ENCODE assay signal across 8 cellular contexts in genomic region chr22:38317237-38317994, GRCh38. TPM values are rescaled to one million over a fixed set of nuclear protein-coding genes. Genes with fewer than 3 reads are reported as not detected.
DNase-seq lines count a peak whose midpoint lies in the region; TF ChIP-seq lines count a peak whose summit lies in the region.

CSNK1E (minus strand) TSS chr22:38317433; CDS start chr22:38314157, 3,276 bp downstream.

- H3K27ac Mint-ChIP-seq in H9 (peak within 1 kb of the TSS; percentile 97 to 100 (median 98)), endothelial cell (ENCODE audit: unreplicated experiment) (peak within 1 kb of the TSS; percentile 94), mesothelial cell of epicardium (peak within 1 kb of the TSS; percentile 99)

- H3K79me2 ChIP-seq in H9 (ENCODE audit: insufficient read depth, low read length): peaks cover 41% of the 10 kb centered on the region; the same call in 1 of the 2 replicates

- no peak within 1 kb of the TSS for H4K91ac ChIP-seq in H9 (ENCODE audit: insufficient read length, low read depth, low read length)

- H3K27me3 Mint-ChIP-seq in H9 (ENCODE audit: low read depth): no peaks in the 10 kb centered on the region
- H3K27me3 Mint-ChIP-seq in endothelial cell (ENCODE audit: unreplicated experiment): peaks cover 26% of the 10 kb centered on the region
- no peaks in the 10 kb centered on the region for H3K27me3 Mint-ChIP-seq in mesothelial cell of epicardium (ENCODE audit: low read depth)

- peaks cover 2% of the 10 kb centered on the region for H4K20me1 ChIP-seq in H9 (ENCODE audit: control insufficient read depth, insufficient read depth, insufficient read length)

- H3K14ac ChIP-seq in H9 (ENCODE audit: insufficient read depth, low read length): peak within 1 kb of the TSS; percentile 25; the same call in 1 of the 2 replicates

- no peak within 1 kb of the TSS for H2BK5ac ChIP-seq in H9 (ENCODE audit: insufficient read length, low read length)

- H3K9me3 Mint-ChIP-seq in H9 (no peaks in the 10 kb centered on the region; a peak in 1 of 5 replicates), endothelial cell (ENCODE audit: unreplicated experiment) (no peaks in the 10 kb centered on the region), mesothelial cell of epicardium (no peaks in the 10 kb centered on the region)

- H3K4me1 Mint-ChIP-seq in H9: peaks cover 63 to 72% of the 10 kb centered on the region in 2 experiments
- peaks cover 33% of the 10 kb centered on the region for H3K4me1 Mint-ChIP-seq in endothelial cell (ENCODE audit: unreplicated experiment)
- peaks cover 50% of the 10 kb centered on the region for H3K4me1 Mint-ChIP-seq in mesothelial cell of epicardium

- H4K8ac ChIP-seq in H9 (replicated peaks; ENCODE audit: insufficient read length, low read depth, low read length): no peak within 1 kb of the TSS

- peaks cover 10% of the 10 kb centered on the region; the same call in 1 of the 2 replicates for H3K4me1 ChIP-seq in H9 (ENCODE audit: insufficient read depth, low read length)

- no peak within 1 kb of the TSS for H2AK5ac ChIP-seq in H9 (ENCODE audit: insufficient read length, low read length)

- no peak within 1 kb of the TSS for H3T11ph ChIP-seq in H9 (ENCODE audit: low read length)

- H3K23me2 ChIP-seq in H9 (ENCODE audit: insufficient read length, low read depth, low read length, poor library complexity, severe bottlenecking): peaks cover 13% of the 10 kb centered on the region

- no peak within 1 kb of the TSS for H3K56ac ChIP-seq in H9 (ENCODE audit: insufficient read length, low read depth, low read length)

- H3K9ac ChIP-seq in H9 (ENCODE audit: extremely low read depth, insufficient read length, low read length): peak within 1 kb of the TSS; percentile 97

- H2AFZ ChIP-seq in H9 (ENCODE audit: low read length): no peak within 1 kb of the TSS

- WGBS in H9 (ENCODE audit: extremely low coverage, insufficient read length, low lambda C conversion rate): no CpG with 5 or more reads among the region's 80 CpGs

- peaks cover 14 to 44% (median 17%) of the 10 kb centered on the region in 3 experiments; a peak in 6 of 7 replicates for H3K36me3 Mint-ChIP-seq in H9 (ENCODE audit: insufficient read depth in 1 of 3, low read depth in 3 of 3)
- peaks cover 8% of the 10 kb centered on the region for H3K36me3 Mint-ChIP-seq in endothelial cell (ENCODE audit: low read depth, unreplicated experiment)
- peaks cover 2% of the 10 kb centered on the region for H3K36me3 Mint-ChIP-seq in mesothelial cell of epicardium

- H3K23ac ChIP-seq in H9 (ENCODE audit: insufficient read length, low read depth, low read length): no peak within 1 kb of the TSS

- no peak within 1 kb of the TSS for H2BK20ac ChIP-seq in H9 (ENCODE audit: low read depth, low read length, poor library complexity, severe bottlenecking)

- DNase-seq in CD1c-positive myeloid dendritic cell (ENCODE audit: extremely low spot score): peak; percentile 84
- DNase-seq in H9: peak; percentile 79
- DNase-seq in NCI-H774 (lab: John Stamatoyannopoulos, UW): peak; percentile 4
- peak; percentile 56 for DNase-seq in activated T-cell treated with anti-CD3 and anti-CD28 coated beads for 24 hours (ENCODE audit: low read depth)
- DNase-seq in endothelial cell (ENCODE audit: low spot score): peak; percentile 67
- DNase-seq in mesothelial cell of epicardium (ENCODE audit: low spot score in 2 of 2, unreplicated experiment in 2 of 2): peak; percentile 74 to 84
- DNase-seq in stimulated activated CD8-positive, alpha-beta memory T cell treated with anti-CD3 and anti-CD28 coated beads, Interleukin-15, amount 100 ng/mL, for 48 hours (ENCODE audit: low read depth in 2 of 2): peak; percentile 52 to 53
- DNase-seq in cortex of kidney (lab: John Stamatoyannopoulos, UW): no peak

- H3K4ac ChIP-seq in H9 (ENCODE audit: low read depth, low read length): no peak within 1 kb of the TSS; the same call in 1 of the 2 replicates

- H3K27ac ChIP-seq in H9 (ENCODE audit: insufficient read length, low read depth, low read length): peak within 1 kb of the TSS; percentile 10

- peak within 1 kb of the TSS; percentile 85 for H3K4me2 ChIP-seq in H9 (ENCODE audit: insufficient read depth, insufficient read length, low read length)

- no peaks in the 10 kb centered on the region for H3K9me3 ChIP-seq in H9 (ENCODE audit: control insufficient read depth, low read depth, low read length)

- TF ChIP-seq CTCF in H9 (conservative IDR thresholded peaks at IDR 0.05): no peak
- TF ChIP-seq CTCF in endothelial cell (IDR thresholded peaks at IDR 0.05; ENCODE audit: unreplicated experiment): no peak
- TF ChIP-seq CTCF in mesothelial cell of epicardium (IDR thresholded peaks at IDR 0.05; ENCODE audit: unreplicated experiment): no peak

- H2BK120ac ChIP-seq in H9 (ENCODE audit: low read depth, low read length, poor library complexity, severe bottlenecking): no peak within 1 kb of the TSS

- H3K4me3 Mint-ChIP-seq in H9 (peak within 1 kb of the TSS; percentile 93 to 97), endothelial cell (ENCODE audit: unreplicated experiment) (peak within 1 kb of the TSS; percentile 99), mesothelial cell of epicardium (peak within 1 kb of the TSS; percentile 91)

- H3K18ac ChIP-seq in H9 (ENCODE audit: insufficient read length, low read depth, low read length): peak within 1 kb of the TSS; percentile 51

- H3K79me1 ChIP-seq in H9 (ENCODE audit: insufficient read depth, low read depth, low read length, poor library complexity, severe bottlenecking): no peaks in the 10 kb centered on the region

- no peaks in the 10 kb centered on the region for H3K27me3 ChIP-seq in H9 (ENCODE audit: insufficient read depth, low read length)

- no peak within 1 kb of the TSS for H2BK15ac ChIP-seq in H9 (ENCODE audit: low read depth, low read length)

- H4K5ac ChIP-seq in H9 (ENCODE audit: insufficient read length, low read depth, low read length): no peak within 1 kb of the TSS

- no peak within 1 kb of the TSS for H2BK12ac ChIP-seq in H9 (ENCODE audit: insufficient read length, low read depth, low read length)

RNA-seq across cellular contexts. Expression of gene CSNK1E, which starts in this region (rescaled TPM):
- 230 and 236 TPM in 2 replicates for total RNA-seq in H9 (2021)
- 144 TPM for total RNA-seq in endothelial cell (ENCODE audit: unreplicated experiment)
- total RNA-seq in mesothelial cell of epicardium: 261 to 264 TPM (median 261 TPM) in 3 replicates
